ENCODE assay signal across 27 cellular contexts in the genomic region with DNA sequence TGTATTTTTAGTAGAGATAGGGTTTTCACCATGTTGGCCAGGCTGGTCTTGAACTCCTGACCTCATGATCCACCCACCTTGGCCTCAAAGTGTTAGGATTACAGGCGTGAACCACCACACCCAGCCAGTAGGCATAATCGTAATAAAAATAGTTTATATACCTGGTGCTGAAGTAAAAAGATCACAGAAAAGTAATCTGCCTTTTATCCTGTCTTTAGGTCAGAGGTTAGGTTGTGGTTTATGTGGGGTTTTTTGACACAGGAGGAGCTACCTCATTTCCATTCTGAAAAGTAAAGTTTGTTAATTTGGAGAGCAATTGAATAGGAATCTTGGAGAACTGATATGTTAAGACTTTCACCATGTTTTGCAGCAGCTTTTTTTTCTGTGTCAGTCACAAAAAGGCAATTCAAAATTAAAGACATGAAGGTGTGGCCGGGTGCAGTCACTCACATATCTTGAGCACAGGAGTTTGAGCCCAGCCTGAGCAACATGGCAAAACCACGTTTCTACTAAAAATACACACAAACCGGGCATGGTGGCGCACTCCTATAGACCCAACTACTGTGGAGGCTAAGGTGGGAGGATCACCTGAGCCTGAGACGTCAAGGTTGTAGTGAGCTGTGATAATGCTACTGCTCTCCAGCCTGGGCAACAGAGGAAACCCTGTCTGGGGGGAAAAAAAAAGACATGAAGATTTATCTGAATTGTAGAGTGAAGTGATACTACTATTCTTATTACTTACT. TPM values are rescaled to one million over a fixed set of nuclear protein-coding genes. Genes with fewer than 3 reads are reported as not detected.
DNase-seq lines count a peak whose midpoint lies in the region; ATAC-seq and TF ChIP-seq lines count a peak whose summit lies in the region.
"Had no signal": no experiment of that assay in that cellular context is flagged by ENCODE, and none has a peak within 500 bp of the region (broad histone marks: within the 10 kb centered on the region; RNA-seq: fewer than 3 reads in every experiment).

No MANE protein-coding gene starts in this region.

- TF ChIP-seq POLR2A in stomach (IDR thresholded peaks at IDR 0.05), result no peak

- H3K18ac ChIP-seq in neuronal stem cell (ENCODE audit: low read length), result no peak overlapping the region

- no peak overlapping the region for H3K4me3 Mint-ChIP-seq in natural killer cell
- no peak overlapping the region for H3K4me3 Mint-ChIP-seq in natural killer cell treated with Interleukin-12 subunit alpha and Interleukin-12 subunit beta and Interleukin-15 and Interleukin-18, amount 100 ng/mL, for 72 hours
- no peak overlapping the region for H3K4me3 Mint-ChIP-seq in activated CD8-positive, alpha-beta T cell treated with anti-CD3 and anti-CD28 coated beads for 36 hours
- no peak overlapping the region for H3K4me3 Mint-ChIP-seq in neural progenitor cell
- H3K4me3 Mint-ChIP-seq: nephron progenitor cell, WTC11 had no signal

- H3K79me2 ChIP-seq in neural progenitor cell (ENCODE audit: low read depth), result peaks cover 49% of the 10 kb centered on the region

- H4K20me1 ChIP-seq in neural progenitor cell (ENCODE audit: low read depth), result peaks cover 34% of the 10 kb centered on the region

- H3K79me1 ChIP-seq in neuronal stem cell (ENCODE audit: low read depth, low read length), result no peaks in the 10 kb centered on the region

- H3K4me2 ChIP-seq in neural progenitor cell (no peak overlapping the region), neuronal stem cell (ENCODE audit: insufficient read depth, low read length, poor library complexity, severe bottlenecking) (no peak overlapping the region)

- H2BK12ac ChIP-seq in neuronal stem cell (ENCODE audit: low read length), result no peak overlapping the region

- peaks cover 2% of the 10 kb centered on the region for H3F3A ChIP-seq in neural progenitor cell (ENCODE audit: low read depth)

- TF ChIP-seq CTCF in natural killer cell (IDR thresholded peaks at IDR 0.05), result no peak
- no peak for TF ChIP-seq CTCF in activated CD8-positive, alpha-beta T cell treated with anti-CD3 and anti-CD28 coated beads for 36 hours (IDR thresholded peaks at IDR 0.05)
- no peak for TF ChIP-seq CTCF in neural progenitor cell (IDR thresholded peaks at IDR 0.05)
- TF ChIP-seq CTCF in stomach (IDR thresholded peaks at IDR 0.05), result no peak

- no peak overlapping the region for H4K91ac ChIP-seq in neuronal stem cell (ENCODE audit: low read depth, low read length, poor library complexity)

- H3K9ac ChIP-seq in neural progenitor cell (no peak overlapping the region), neuronal stem cell (ENCODE audit: low read depth, low read length, poor library complexity) (no peak overlapping the region)

- H3K27ac ChIP-seq in neural progenitor cell (no peak overlapping the region), stomach (no peak overlapping the region), neuronal stem cell (replicated peaks; ENCODE audit: low read length) (no peak overlapping the region)
- H3K27ac ChIP-seq: ascending aorta, C4-2B, dorsolateral prefrontal cortex, SK-N-MC, suprapubic skin had no signal

- no peak overlapping the region for H2AFZ ChIP-seq in neural progenitor cell (replicated peaks)
- H2AFZ ChIP-seq in neuronal stem cell (ENCODE audit: low read length), result no peak overlapping the region

- H3K27me3 Mint-ChIP-seq in natural killer cell (ENCODE audit: low read depth in 2 of 2) (no peaks in the 10 kb centered on the region), neural progenitor cell (ENCODE audit: insufficient read depth, low read depth) (peaks cover 2% of the 10 kb centered on the region)
- no peaks in the 10 kb centered on the region for H3K27me3 Mint-ChIP-seq in natural killer cell treated with Interleukin-12 subunit alpha and Interleukin-12 subunit beta and Interleukin-15 and Interleukin-18, amount 100 ng/mL, for 72 hours
- no peaks in the 10 kb centered on the region for H3K27me3 Mint-ChIP-seq in activated CD8-positive, alpha-beta T cell treated with anti-CD3 and anti-CD28 coated beads for 36 hours

- H3K4me3 ChIP-seq in neural progenitor cell (no peak overlapping the region), stomach (no peak overlapping the region), neuronal stem cell (ENCODE audit: low read length in 2 of 2) (no peak overlapping the region)
- H3K4me3 ChIP-seq: ascending aorta, dorsolateral prefrontal cortex, SK-N-MC, suprapubic skin had no signal

- H3K36me3 ChIP-seq in neural progenitor cell, result peaks cover 34% of the 10 kb centered on the region
- H3K36me3 ChIP-seq in stomach, result peaks cover 42 to 96% (median 91%) of the 10 kb centered on the region in 4 donors
- H3K36me3 ChIP-seq in neuronal stem cell (replicated peaks in 1 of 2; ENCODE audit: control insufficient read depth in 2 of 2, insufficient read depth in 2 of 2, low read length in 2 of 2), result peaks cover 24 to 98% of the 10 kb centered on the region in 2 donors

- no peaks in the 10 kb centered on the region for H3K9me3 Mint-ChIP-seq in natural killer cell
- no peaks in the 10 kb centered on the region for H3K9me3 Mint-ChIP-seq in natural killer cell treated with Interleukin-12 subunit alpha and Interleukin-12 subunit beta and Interleukin-15 and Interleukin-18, amount 100 ng/mL, for 72 hours
- H3K9me3 Mint-ChIP-seq in activated CD8-positive, alpha-beta T cell treated with anti-CD3 and anti-CD28 coated beads for 36 hours, result no peaks in the 10 kb centered on the region
- no peaks in the 10 kb centered on the region for H3K9me3 Mint-ChIP-seq in neural progenitor cell
- H3K9me3 Mint-ChIP-seq: nephron progenitor cell, WTC11 had no signal

- CTCF ChIA-PET in activated CD8-positive, alpha-beta T cell treated with anti-CD3 and anti-CD28 coated beads for 36 hours (lab: Charles Lee), result interaction anchor here (0.6 to 1.6 kb wide), 7 partner anchors 7 to 174 kb away, joined by 3 to 5 read pairs (median 3); no protein-coding TSS in a partner anchor

- no peak overlapping the region for H4K8ac ChIP-seq in neuronal stem cell (ENCODE audit: low read depth, low read length)

- no peak for DNase-seq in natural killer cell
- no peak for DNase-seq in natural killer cell treated with Interleukin-12 subunit alpha and Interleukin-12 subunit beta and Interleukin-15 and Interleukin-18, amount 100 ng/mL, for 72 hours (ENCODE audit: low spot score)
- peak; percentile 30 for DNase-seq in activated CD8-positive, alpha-beta T cell treated with anti-CD3 and anti-CD28 coated beads for 36 hours
- no peak for DNase-seq in left colon
- DNase-seq in neural progenitor cell (ENCODE audit: low spot score), result no peak
- DNase-seq in stomach, result no peak
- DNase-seq in neuronal stem cell (ENCODE audit: low spot score), result no peak
- DNase-seq: activated effector memory CD4-positive, alpha-beta T cell treated with Interleukin-2 at 50 U/mL for 16 hours; caudate nucleus; dorsolateral prefrontal cortex; GDM1; HCEC 1CT; KBM-7; left cardiac atrium; mesenchymal stem cell; NCI-H1694; NCI-H2171 treated with DMSO at 0.1 percent for 48 hours; NCI-H526; nephron progenitor cell; stimulated activated CD8-positive, alpha-beta memory T cell treated with anti-CD3 and anti-CD28 coated beads, Interleukin-4, amount 100 ng/mL, for 48 hours had no signal

- intact Hi-C loops in natural killer cell (cut with micrococcal nuclease) (no loop called here), left colon (cut with DNase I, micrococcal nuclease) (no loop called here), stomach (cut with DNase I; ENCODE audit: low total_unique reads) (no loop called here)
- intact Hi-C loops in activated CD8-positive, alpha-beta T cell treated with anti-CD3 and anti-CD28 coated beads for 36 hours (cut with micrococcal nuclease), result no loop called here

- H2BK5ac ChIP-seq in neuronal stem cell (ENCODE audit: low read length), result no peak overlapping the region

- H3K4me1 Mint-ChIP-seq in natural killer cell (peaks cover 20 to 25% of the 10 kb centered on the region in 2 donors), neural progenitor cell (peaks cover 2% of the 10 kb centered on the region)
- peaks cover 19 to 26% of the 10 kb centered on the region in 2 donors for H3K4me1 Mint-ChIP-seq in natural killer cell treated with Interleukin-12 subunit alpha and Interleukin-12 subunit beta and Interleukin-15 and Interleukin-18, amount 100 ng/mL, for 72 hours (ENCODE audit: low read depth in 2 of 2)
- peaks cover 42% of the 10 kb centered on the region for H3K4me1 Mint-ChIP-seq in activated CD8-positive, alpha-beta T cell treated with anti-CD3 and anti-CD28 coated beads for 36 hours (ENCODE audit: low read depth)
- H3K4me1 Mint-ChIP-seq: nephron progenitor cell had no signal

- peaks cover 11% of the 10 kb centered on the region for H3K36me3 Mint-ChIP-seq in natural killer cell
- H3K36me3 Mint-ChIP-seq in natural killer cell treated with Interleukin-12 subunit alpha and Interleukin-12 subunit beta and Interleukin-15 and Interleukin-18, amount 100 ng/mL, for 72 hours, result peaks cover 32% of the 10 kb centered on the region
- H3K36me3 Mint-ChIP-seq in activated CD8-positive, alpha-beta T cell treated with anti-CD3 and anti-CD28 coated beads for 36 hours (ENCODE audit: low read depth), result peaks cover 63% of the 10 kb centered on the region
- H3K36me3 Mint-ChIP-seq in neural progenitor cell, result peaks cover 38% of the 10 kb centered on the region

- H3K27ac Mint-ChIP-seq in natural killer cell (peak overlapping the region; percentile 67 to 78), neural progenitor cell (no peak overlapping the region)
- H3K27ac Mint-ChIP-seq in natural killer cell treated with Interleukin-12 subunit alpha and Interleukin-12 subunit beta and Interleukin-15 and Interleukin-18, amount 100 ng/mL, for 72 hours, result peak overlapping the region in 1 of 2 donors; percentile 72
- H3K27ac Mint-ChIP-seq in activated CD8-positive, alpha-beta T cell treated with anti-CD3 and anti-CD28 coated beads for 36 hours, result peak overlapping the region; percentile 42
- H3K27ac Mint-ChIP-seq: nephron progenitor cell, WTC11 had no signal

- H3K4ac ChIP-seq in neuronal stem cell (ENCODE audit: low read length), result no peak overlapping the region

- POLR2A ChIA-PET in activated CD8-positive, alpha-beta T cell treated with anti-CD3 and anti-CD28 coated beads for 36 hours (lab: Charles Lee), result interaction anchor here (0.7 to 1.1 kb wide), 2 partner anchors 19 to 249 kb away, joined by 3 read pairs; no protein-coding TSS in a partner anchor

- ATAC-seq in natural killer cell (peak in 2 of 3 donors; percentile 12 to 34), left colon (peak; percentile 92), HG03469 (IDR thresholded peaks at IDR 0.05; ENCODE audit: unreplicated experiment) (no peak)
- no peak for ATAC-seq in natural killer cell treated with Interleukin-12 subunit alpha and Interleukin-12 subunit beta and Interleukin-15 and Interleukin-18, amount 100 ng/mL, for 72 hours
- ATAC-seq in activated CD8-positive, alpha-beta T cell treated with anti-CD3 and anti-CD28 coated beads for 36 hours, result peak; percentile 70
- ATAC-seq: left cardiac atrium, sciatic nerve, WTC11 had no signal

- H3K4me1 ChIP-seq in neural progenitor cell (peaks cover 10% of the 10 kb centered on the region), stomach (peaks cover 0 to 16% (median 4%) of the 10 kb centered on the region in 4 donors), neuronal stem cell (ENCODE audit: control insufficient read depth in 2 of 2, insufficient read depth in 1 of 2, low read depth in 1 of 2, low read length in 2 of 2) (no peaks in the 10 kb centered on the region)
- H3K4me1 ChIP-seq: ascending aorta, suprapubic skin had no signal

- TF ChIP-seq EP300 in stomach (IDR thresholded peaks at IDR 0.05), result no peak

- H3K27me3 ChIP-seq in neural progenitor cell (no peaks in the 10 kb centered on the region), stomach (no peaks in the 10 kb centered on the region), neuronal stem cell (ENCODE audit: control insufficient read depth in 3 of 3, insufficient read depth in 3 of 3, low read depth in 1 of 3, low read length in 3 of 3) (no peaks in the 10 kb centered on the region)
- H3K27me3 ChIP-seq: ascending aorta, dorsolateral prefrontal cortex, suprapubic skin had no signal

- H2BK15ac ChIP-seq in neuronal stem cell (ENCODE audit: low read length), result no peak overlapping the region

- WGBS in stomach, 5 donors, result 71 to 85% (median 76%) methylated on average over 7 of the region's 7 CpGs
- no CpG with 5 or more reads among the region's 7 CpGs for WGBS in neuronal stem cell (ENCODE audit: extremely low coverage in 2 of 2, insufficient read length in 2 of 2, insufficient replicate concordance in 1 of 2), 2 donors

- no peak overlapping the region for H2AK5ac ChIP-seq in neuronal stem cell (ENCODE audit: low read depth, low read length)

- no peak overlapping the region for H2BK120ac ChIP-seq in neuronal stem cell (ENCODE audit: low read depth, low read length)

- no peaks in the 10 kb centered on the region for H3K9me3 ChIP-seq in neural progenitor cell (ENCODE audit: low read depth)
- no peaks in the 10 kb centered on the region for H3K9me3 ChIP-seq in stomach
- no peaks in the 10 kb centered on the region for H3K9me3 ChIP-seq in neuronal stem cell (replicated peaks in 1 of 2; ENCODE audit: control insufficient read depth in 2 of 2, insufficient read depth in 1 of 2, low read depth in 1 of 2, low read length in 2 of 2)
- H3K9me3 ChIP-seq: ascending aorta, suprapubic skin had no signal

- no peak overlapping the region for H3K23ac ChIP-seq in neuronal stem cell (ENCODE audit: low read depth, low read length, poor library complexity)

- no peak overlapping the region for H3K14ac ChIP-seq in neuronal stem cell (ENCODE audit: low read length)

RNA-seq across cellular contexts. Expression of a gene that starts 31.5 kb away (rescaled TPM):
- total RNA-seq in natural killer cell (10 to 100 TPM; 86.9 to 93.1 (median 87.8) TPM), left colon (10 to 100 TPM; 33.9 to 35.3 TPM), neural progenitor cell (ENCODE audit: low replicate concordance) (62.3 and 108 TPM in 2 replicates), stomach (100 to 1,000 TPM in 1 of 5 donors, 10 to 100 TPM in 3, 1 to 10 TPM in 1; 7.5 to 119 (median 34.5) TPM)
- total RNA-seq in natural killer cell treated with Interleukin-12 subunit alpha and Interleukin-12 subunit beta and Interleukin-15 and Interleukin-18, amount 100 ng/mL, for 72 hours, result 10 to 100 TPM; 38.9 to 55.8 TPM
- 10 to 100 TPM; 30.5 to 32.1 TPM for total RNA-seq in activated CD8-positive, alpha-beta T cell treated with anti-CD3 and anti-CD28 coated beads for 36 hours
- 10 to 100 TPM in 1 of 3 donors, 1 to 10 TPM in 2; 4.4 to 10.6 (median 4.9) TPM for polyA plus RNA-seq in stomach
- polyA plus RNA-seq in neuronal stem cell (2013, experiment 1 of 2), result 35.7 TPM
- polyA plus RNA-seq in neuronal stem cell (2013, experiment 2 of 2), result 35.6 TPM

Comparison
In these comparisons a context has a peak if more than half of its experiments do, and no peak if none do; other contexts are left out.
1. ATAC-seq: peak in natural killer cell (2 of 3), activated CD8-positive, alpha-beta T cell treated with anti-CD3 and anti-CD28 coated beads for 36 hours (single experiment) and left colon (single experiment); none in natural killer cell treated with Interleukin-12 subunit alpha and Interleukin-12 subunit beta and Interleukin-15 and Interleukin-18, amount 100 ng/mL, for 72 hours (0 of 2) and HG03469 (single experiment).